8 cellular contexts compared by ENCODE assay signal in the genomic region with DNA sequence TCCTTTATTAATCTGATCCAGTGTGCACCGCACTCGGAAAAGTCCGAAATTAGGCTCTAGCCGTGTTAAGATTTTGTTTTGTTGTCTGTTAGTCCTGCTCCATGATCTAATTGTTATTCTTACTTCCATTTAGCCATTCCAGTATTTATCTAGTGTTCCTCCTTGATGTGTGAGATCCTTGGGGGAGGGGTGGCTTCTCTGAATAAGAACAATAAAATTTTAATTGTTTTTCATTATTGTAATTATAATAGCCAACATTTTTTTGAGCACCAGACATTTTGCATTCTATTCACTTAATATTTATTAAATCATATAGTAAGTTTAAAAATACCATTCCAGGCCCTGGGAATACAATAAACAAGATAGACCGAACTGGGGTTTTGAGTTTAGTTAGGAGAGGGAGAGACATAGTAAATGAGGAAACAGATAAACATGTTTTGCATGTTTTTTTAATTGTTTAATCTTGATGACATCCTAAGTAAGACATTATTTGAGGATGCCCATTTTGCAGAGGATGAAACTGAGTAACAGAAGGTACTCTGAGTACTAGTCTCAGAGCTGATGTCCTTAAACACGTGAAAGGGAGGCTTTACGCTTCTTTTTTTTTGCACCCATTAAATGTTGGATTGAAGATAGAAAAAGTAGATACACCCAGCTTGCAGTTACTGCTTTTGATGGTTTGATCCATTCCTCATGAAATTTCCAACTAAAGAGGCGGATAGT. TPM values are rescaled to one million over a fixed set of nuclear protein-coding genes. Genes with fewer than 3 reads are reported as not detected.
DNase-seq lines count a peak whose midpoint lies in the region; ATAC-seq, FAIRE-seq and TF ChIP-seq lines count a peak whose summit lies in the region.

No MANE protein-coding gene starts in this region.

- no peaks in the 10 kb centered on the region for H3K9me2 ChIP-seq in PC-3 (replicated peaks; ENCODE audit: low read length)

- 37% methylated on average over 8 of the region's 8 CpGs for WGBS in esophagus muscularis mucosa
- WGBS in prostate gland: 39% methylated on average over 8 of the region's 8 CpGs

- no peak for FAIRE-seq in GM12892 (lab: Jason Lieb, UNC)

- H3K9me3 ChIP-seq in PC-3 (ENCODE audit: low read length) (no peaks in the 10 kb centered on the region), esophagus muscularis mucosa (no peaks in the 10 kb centered on the region), prostate gland (no peaks in the 10 kb centered on the region)

- TSS peak; percentile 51 for BruUV-seq in PC-3 (replicated peaks; lab: Mats Ljungman, UMichigan)

- no peak for TF ChIP-seq POLR2A in esophagus muscularis mucosa (IDR thresholded peaks at IDR 0.05; ENCODE audit: low read depth)
- no peak for TF ChIP-seq POLR2A in prostate gland (IDR thresholded peaks at IDR 0.05)
- TF ChIP-seq POLR2A in GM12892 (IDR thresholded peaks at IDR 0.05; ENCODE audit: low read depth, low read length): no peak

- TF ChIP-seq EP300 in esophagus muscularis mucosa (IDR thresholded peaks at IDR 0.05): no peak

- no peak overlapping the region for H3K27ac ChIP-seq in PC-3 (ENCODE audit: low read length)
- H3K27ac ChIP-seq in esophagus muscularis mucosa (replicated peaks in 1 of 4): peak overlapping the region; percentile 95 to 96 (median 96)
- peak overlapping the region; percentile 97 to 98 for H3K27ac ChIP-seq in prostate gland

- intact Hi-C loops in PC-3 (cut with micrococcal nuclease): no loop called here
- intact Hi-C loops in esophagus muscularis mucosa (cut with DNase I): loop anchor here (10.0 kb wide), 1 partner anchor 64 kb away; no protein-coding TSS in a partner anchor
- intact Hi-C loops in prostate gland (cut with DNase I): no loop called here

- CTCF ChIA-PET in PC-3 (lab: Charles Lee): interaction anchor here (1.2 kb wide), 2 partner anchors 172 to 621 kb away, joined by 3 to 4 read pairs; partner anchors contain the start of gene EIF2S2

- no peaks in the 10 kb centered on the region for H3K27me3 ChIP-seq in PC-3 (ENCODE audit: low read length)
- no peaks in the 10 kb centered on the region for H3K27me3 ChIP-seq in esophagus muscularis mucosa
- H3K27me3 ChIP-seq in prostate gland (replicated peaks; ENCODE audit: insufficient read depth): no peaks in the 10 kb centered on the region

- H3K4me3 ChIP-seq in GM12865 (ENCODE audit: low read depth, low read length) (peak overlapping the region; percentile 95), PC-3 (ENCODE audit: low read length) (peak overlapping the region; percentile 92), esophagus muscularis mucosa (peak overlapping the region; percentile 73 to 96 (median 94)), prostate gland (peak overlapping the region; percentile 93 to 98)

- H4K20me1 ChIP-seq in PC-3 (ENCODE audit: low read length): 0 out of 2 replicates have a peak, but pooled peaks cover 3% of the 10 kb centered on the region

- POLR2A ChIA-PET in PC-3 (lab: Charles Lee; ENCODE audit: unreplicated experiment): interaction anchor here (0.5 to 1.2 kb wide), 4 partner anchors 41 to 621 kb away, joined by 4 to 14 read pairs (median 6); partner anchors contain the start of genes EIF2S2 and SNTA1

- peaks cover 34% of the 10 kb centered on the region for H3K79me2 ChIP-seq in PC-3 (ENCODE audit: low read length)

- no peaks in the 10 kb centered on the region for H3F3A ChIP-seq in PC-3 (ENCODE audit: low read length, unreplicated experiment)

- H2AFZ ChIP-seq in PC-3 (ENCODE audit: low read length): peak overlapping the region; percentile 89

- ATAC-seq in PC-3: no peak
- no peak for ATAC-seq in HG03139 (IDR thresholded peaks at IDR 0.05; ENCODE audit: unreplicated experiment)

- DNase-seq in GM12865 (ENCODE audit: low read depth) (no peak), PC-3 (no peak), esophagus muscularis mucosa (ENCODE audit: extremely low spot score) (no peak), prostate gland (ENCODE audit: low spot score) (no peak), GM12892 (ENCODE audit: insufficient read length) (no peak)
- no peak for DNase-seq in stimulated activated CD4-positive, alpha-beta T cell treated with anti-CD3 and anti-CD28 coated beads, Interleukin-2, amount 100 ng/mL, for 48 hours
- no peak for DNase-seq in activated CD4-positive, CD25-positive, alpha-beta regulatory T cell (lab: John Stamatoyannopoulos, UW)

- no peak for TF ChIP-seq CTCF in GM12865 (IDR thresholded peaks at IDR 0.05; ENCODE audit: insufficient read depth, low read depth, low read length, missing control alignments)
- no peak for TF ChIP-seq CTCF in PC-3 (conservative IDR thresholded peaks at IDR 0.05; ENCODE audit: low read depth, low read length)
- no peak for TF ChIP-seq CTCF in esophagus muscularis mucosa (IDR thresholded peaks at IDR 0.05)
- no peak for TF ChIP-seq CTCF in prostate gland (IDR thresholded peaks at IDR 0.05)

- H3K4me2 ChIP-seq in PC-3 (ENCODE audit: low read length): peak overlapping the region; percentile 99

- no peaks in the 10 kb centered on the region for H3K36me3 ChIP-seq in PC-3 (ENCODE audit: low read depth, low read length)
- peaks cover 0 to 4% (median 0%) of the 10 kb centered on the region in 4 donors for H3K36me3 ChIP-seq in esophagus muscularis mucosa
- no peaks in the 10 kb centered on the region for H3K36me3 ChIP-seq in prostate gland

- H3K4me1 ChIP-seq in PC-3 (ENCODE audit: insufficient read depth, low read length) (peaks cover 10% of the 10 kb centered on the region; the same call in 1 of the 2 replicates), esophagus muscularis mucosa (peaks cover 23 to 50% (median 32%) of the 10 kb centered on the region in 4 donors), prostate gland (replicated peaks) (no peaks in the 10 kb centered on the region)

- H3K9ac ChIP-seq in PC-3 (ENCODE audit: low read length): peak overlapping the region; percentile 84

RNA-seq across cellular contexts. Expression of gene CBFA2T2, which starts 1.2 kb away (rescaled TPM):
- total RNA-seq in PC-3 (2014; rRNA removed): 9.2 and 9.7 TPM in 2 replicates
- 10 to 100 TPM; 11.3 to 17.7 (median 14.6) TPM for total RNA-seq in esophagus muscularis mucosa
- 10 to 100 TPM; 40.3 to 54.6 TPM for total RNA-seq in prostate gland
- 4.7 TPM for polyA plus RNA-seq in GM12892 (2012; ENCODE audit: missing spikeins)

RNA-seq across cellular contexts. Expression of gene SNTA1, which starts 47.5 kb away (rescaled TPM):
- total RNA-seq in PC-3 (2014; rRNA removed) (25.9 and 29.4 TPM in 2 replicates), esophagus muscularis mucosa (10 to 100 TPM; 24.1 to 51.6 (median 42.3) TPM), prostate gland (100 to 1,000 TPM in 1 of 2 donors, 10 to 100 TPM in 1; 25.4 to 128 TPM)
- polyA plus RNA-seq in GM12892 (2012; ENCODE audit: missing spikeins): 1.0 TPM
